Comparison of ENCODE assay signal across 14 cellular contexts in genomic region chr19:23310729-23311211, GRCh38.
DNase-seq lines count a peak whose midpoint lies in the region; TF ChIP-seq lines count a peak whose summit lies in the region.
"Had no signal": no experiment of that assay in that cellular context is flagged by ENCODE, and none has a peak within 500 bp of the region (broad histone marks: within the 10 kb centered on the region; RNA-seq: fewer than 3 reads in every experiment).

No MANE protein-coding gene starts in this region.

- no peak overlapping the region for H3K9ac ChIP-seq in mammary epithelial cell (ENCODE audit: insufficient read depth, low read length)
- H3K9ac ChIP-seq in mesenchymal stem cell (ENCODE audit: low read length): no peak overlapping the region
- H3K9ac ChIP-seq: BLaER1 treated with 17β-estradiol and CSF1 and Interleukin-3, amounts not matched to agents 10 nM and 100 nM had no signal

- H3K23ac ChIP-seq in mesenchymal stem cell (ENCODE audit: low read length in 2 of 2): no peak overlapping the region

- H4K20me1 ChIP-seq in mammary epithelial cell (ENCODE audit: insufficient read depth, low read length): no peaks in the 10 kb centered on the region
- H4K20me1 ChIP-seq: BLaER1 treated with 17β-estradiol and CSF1 and Interleukin-3, amounts not matched to agents 10 nM and 100 nM had no signal

- no peak overlapping the region for H2BK5ac ChIP-seq in mesenchymal stem cell (ENCODE audit: low read depth, low read length, poor library complexity, severe bottlenecking)

- H3K4me2 ChIP-seq in mammary epithelial cell (ENCODE audit: insufficient read depth, low read depth, low read length) (no peak overlapping the region), mesenchymal stem cell (ENCODE audit: low read length, poor library complexity, severe bottlenecking) (no peak overlapping the region)
- H3K4me2 ChIP-seq: A549; BLaER1 treated with 17β-estradiol and CSF1 and Interleukin-3, amounts not matched to agents 10 nM and 100 nM had no signal

- H3K4me1 ChIP-seq in mammary epithelial cell (ENCODE audit: insufficient read depth, low read length): no peaks in the 10 kb centered on the region
- no peaks in the 10 kb centered on the region for H3K4me1 ChIP-seq in mesenchymal stem cell (ENCODE audit: control insufficient read depth, insufficient read depth, low read depth, low read length)
- H3K4me1 ChIP-seq: A549 had no signal

- H3K4ac ChIP-seq in mesenchymal stem cell (ENCODE audit: low read depth in 1 of 2, low read length in 2 of 2): no peak overlapping the region

- in situ Hi-C loops in mammary epithelial cell (cut with MboI; ENCODE audit: low sequenced_read_pairs in 2 of 2): no loop called here

- no peak overlapping the region for H2BK12ac ChIP-seq in mesenchymal stem cell (ENCODE audit: low read length in 2 of 2)

- H3K4me3 ChIP-seq in mammary epithelial cell (replicated peaks in 1 of 3; ENCODE audit: insufficient read depth in 1 of 3, low read depth in 2 of 3, low read length in 3 of 3): no peak overlapping the region
- peak overlapping the region; percentile 17 to 32 for H3K4me3 ChIP-seq in mesenchymal stem cell (ENCODE audit: insufficient read depth in 1 of 2, low read depth in 1 of 2, low read length in 2 of 2)
- H3K4me3 ChIP-seq: A549; BLaER1 treated with 17β-estradiol and CSF1 and Interleukin-3, amounts not matched to agents 10 nM and 100 nM had no signal

- H2BK120ac ChIP-seq in mesenchymal stem cell (ENCODE audit: low read depth, low read length): no peak overlapping the region

- BruUV-seq in mammary epithelial cell (replicated peaks; lab: Mats Ljungman, UMichigan): no TSS peak

- H3K27ac ChIP-seq in RWPE1: no peak overlapping the region
- H3K27ac ChIP-seq in mammary epithelial cell (ENCODE audit: insufficient read depth, low read depth, low read length): no peak overlapping the region
- no peak overlapping the region for H3K27ac ChIP-seq in mesenchymal stem cell (ENCODE audit: low read length, poor library complexity, severe bottlenecking)
- H3K27ac ChIP-seq: A549; BLaER1 treated with 17β-estradiol and CSF1 and Interleukin-3, amounts not matched to agents 10 nM and 100 nM; HL-60 had no signal

- no peaks in the 10 kb centered on the region for H3K79me1 ChIP-seq in mesenchymal stem cell (replicated peaks; ENCODE audit: low read length, poor library complexity, severe bottlenecking)

- H3K18ac ChIP-seq in mesenchymal stem cell (ENCODE audit: low read depth in 1 of 2, low read length in 2 of 2): no peak overlapping the region

- H3K9me3 ChIP-seq in mammary epithelial cell (replicated peaks; ENCODE audit: insufficient read depth, low read length): peaks cover 21% of the 10 kb centered on the region
- peaks cover 65% of the 10 kb centered on the region for H3K9me3 ChIP-seq in mesenchymal stem cell (ENCODE audit: control insufficient read depth, low read length)
- H3K9me3 ChIP-seq: BLaER1 treated with 17β-estradiol and CSF1 and Interleukin-3, amounts not matched to agents 10 nM and 100 nM had no signal

- DNase-seq in M059J (ENCODE audit: low read depth): peak; percentile 81
- DNase-seq in RWPE1 (ENCODE audit: low spot score): peak; percentile 26
- peak; percentile 86 for DNase-seq in mammary epithelial cell
- DNase-seq in mesenchymal stem cell: no peak
- DNase-seq in Ammon's horn (ENCODE audit: low spot score): no peak
- no peak for DNase-seq in head of caudate nucleus
- no peak for DNase-seq in midbrain (lab: John Stamatoyannopoulos, UW)
- no peak for DNase-seq in stimulated activated CD8-positive, alpha-beta memory T cell treated with anti-CD3 and anti-CD28 coated beads, Interleukin-4, amount 100 ng/mL, for 48 hours
- DNase-seq: AML-193; CD4-positive, CD25-positive, alpha-beta regulatory T cell; DMS53 had no signal

- H3K14ac ChIP-seq in mesenchymal stem cell (ENCODE audit: low read length in 2 of 2): no peak overlapping the region

- no peak overlapping the region for H2BK15ac ChIP-seq in mesenchymal stem cell (ENCODE audit: low read depth, poor library complexity, severe bottlenecking)

- H3K27me3 ChIP-seq in mammary epithelial cell (ENCODE audit: insufficient read depth, low read length): no peaks in the 10 kb centered on the region
- no peaks in the 10 kb centered on the region for H3K27me3 ChIP-seq in mesenchymal stem cell (ENCODE audit: control insufficient read depth in 1 of 2, insufficient read depth in 1 of 2, low read length in 2 of 2)
- H3K27me3 ChIP-seq: BLaER1 treated with 17β-estradiol and CSF1 and Interleukin-3, amounts not matched to agents 10 nM and 100 nM had no signal

- H2AK5ac ChIP-seq in mesenchymal stem cell (ENCODE audit: low read length, severe bottlenecking): no peak overlapping the region

- intact Hi-C loops in mammary epithelial cell (cut with micrococcal nuclease) (loop anchor here (10.0 kb wide), 1 partner anchor 214 kb away; no protein-coding TSS in a partner anchor), head of caudate nucleus (cut with DNase I) (no loop called here)

- CTCF ChIA-PET in RWPE1 (lab: Yijun Ruan, JAX): no interaction called here
- CTCF ChIA-PET in mammary epithelial cell (lab: Charles Lee; ENCODE audit: low non-redundant PET): interaction anchor here (0.6 kb wide), 1 partner anchor 390 kb away, joined by 5 read pairs; no protein-coding TSS in a partner anchor

- H2AFZ ChIP-seq in mammary epithelial cell (ENCODE audit: low read depth, low read length): no peak overlapping the region
- H2AFZ ChIP-seq in mesenchymal stem cell (ENCODE audit: low read depth, low read length): no peak overlapping the region

- no peak overlapping the region for H4K8ac ChIP-seq in mesenchymal stem cell (ENCODE audit: low read length)

- H3K79me2 ChIP-seq in mammary epithelial cell (ENCODE audit: insufficient read depth, low read length): no peaks in the 10 kb centered on the region

- no peak for TF ChIP-seq CTCF in RWPE1 (conservative IDR thresholded peaks at IDR 0.05; ENCODE audit: low read depth)
- no peak for TF ChIP-seq CTCF in mammary epithelial cell (conservative IDR thresholded peaks at IDR 0.05 in 1 of 2, IDR thresholded peaks at IDR 0.05 in 1 of 2; ENCODE audit: extremely low read depth in 1 of 2, insufficient read depth in 1 of 2, low read depth in 1 of 2, low read length in 2 of 2)

- POLR2A ChIA-PET in RWPE1 (lab: Yijun Ruan, JAX; ENCODE audit: low non-redundant PET): no interaction called here

- 0% methylated on average over 1 of the region's 2 CpGs for WGBS in mammary epithelial cell (ENCODE audit: low coverage, missing lambda C conversion rate)
- whole genome bisulfite sequencing in mesenchymal stem cell: 83% methylated on average over 2 of the region's 2 CpGs

- no peaks in the 10 kb centered on the region for H3K36me3 ChIP-seq in mammary epithelial cell (ENCODE audit: insufficient read depth, low read length)
- no peaks in the 10 kb centered on the region for H3K36me3 ChIP-seq in mesenchymal stem cell (ENCODE audit: control insufficient read depth in 1 of 2, insufficient read depth in 2 of 2, low read depth in 1 of 2, low read length in 2 of 2)
- H3K36me3 ChIP-seq: BLaER1 treated with 17β-estradiol and CSF1 and Interleukin-3, amounts not matched to agents 10 nM and 100 nM had no signal

- H4K91ac ChIP-seq in mesenchymal stem cell (ENCODE audit: low read length): no peak overlapping the region

- dilution Hi-C loops in mammary epithelial cell (cut with HindIII; ENCODE audit: low sequenced_read_pairs): no loop called here

Comparison
In these comparisons a context has a peak if more than half of its experiments do, and no peak if none do; other contexts are left out.
1. DNase-seq: peak in M059J (single experiment), RWPE1 (single experiment) and mammary epithelial cell (single experiment); none in mesenchymal stem cell (single experiment), Ammon's horn (single experiment), head of caudate nucleus (0 of 42), midbrain (single experiment) and stimulated activated CD8-positive, alpha-beta memory T cell treated with anti-CD3 and anti-CD28 coated beads, Interleukin-4, amount 100 ng/mL, for 48 hours (single experiment).
2. H3K4me3 ChIP-seq: peak in mesenchymal stem cell (2 of 2); none in mammary epithelial cell (0 of 3).